In the genomic region with DNA sequence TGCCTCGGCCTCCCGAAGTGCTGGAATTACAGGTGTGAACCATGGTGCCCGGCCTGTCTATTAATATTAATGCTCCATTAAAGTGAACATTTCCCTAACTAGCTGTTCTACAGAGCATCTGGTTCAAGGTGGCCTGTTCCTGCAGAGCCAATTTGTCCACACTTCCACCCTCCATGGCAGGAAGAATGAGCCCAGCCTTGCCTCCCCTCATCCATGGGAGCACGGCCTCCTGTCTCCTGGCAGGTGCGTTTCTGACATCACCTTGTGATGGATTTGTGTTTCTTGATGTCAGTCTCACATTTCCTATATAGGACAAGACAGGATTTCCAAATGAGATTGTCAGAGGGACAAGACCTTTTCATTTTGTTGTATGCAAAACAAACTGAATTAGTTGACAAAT, we compare ENCODE assay signal across 21 cellular contexts.
A peak's percentile ranks its signal among the peaks of the same experiment; 100 is the strongest.
DNase-seq lines count a peak whose midpoint lies in the region; ATAC-seq, FAIRE-seq and TF ChIP-seq lines count a peak whose summit lies in the region.
"Had no signal": no experiment of that assay in that cellular context is flagged by ENCODE, and none has a peak within 500 bp of the region (broad histone marks: within the 10 kb centered on the region; RNA-seq: fewer than 3 reads in every experiment).

No MANE protein-coding gene starts in this region.

- H3K9ac ChIP-seq in BLaER1 (no peak overlapping the region), H1 (replicated peaks in 1 of 4; ENCODE audit: extremely low read depth in 1 of 4, low read depth in 3 of 4, low read length in 3 of 4) (no peak overlapping the region)
- H3K9ac ChIP-seq: GM23248 had no signal

- H2BK120ac ChIP-seq in H1 (replicated peaks; ENCODE audit: low read depth, low read length), result no peak overlapping the region

- CTCF ChIA-PET in activated CD8-positive, alpha-beta memory T cell treated with anti-CD3 and anti-CD28 coated beads, Interleukin-2, amount 10 ng/mL, durations not matched to agents 7 days and 5 days (lab: Charles Lee), result no interaction called here
- CTCF ChIA-PET in H1 (lab: Charles Lee; ENCODE audit: partially characterized antibody), result interaction anchor here (1.3 kb wide), 1 partner anchor 10 kb away, joined by 3 read pairs; no protein-coding TSS in a partner anchor

- FAIRE-seq in H1 (lab: Jason Lieb, UNC), result no peak
- FAIRE-seq: A204.1, GM12891 had no signal

- TF ChIP-seq POLR2A in H1 (IDR thresholded peaks at IDR 0.05; ENCODE audit: control extremely low read depth in 1 of 2, low read depth in 2 of 2, low read length in 2 of 2), result no peak
- TF ChIP-seq POLR2A in sigmoid colon (IDR thresholded peaks at IDR 0.05), result no peak
- no peak for TF ChIP-seq POLR2A in GM18505 (IDR thresholded peaks at IDR 0.05; ENCODE audit: borderline replicate concordance, extremely low read depth, insufficient read depth, insufficient read length)

- no peak overlapping the region for H3K23ac ChIP-seq in H1 (ENCODE audit: insufficient read length)

- H3K4me2 ChIP-seq in BLaER1 (peak overlapping the region; percentile 95), H1 (ENCODE audit: insufficient read depth in 1 of 2, low read depth in 2 of 2, low read length in 2 of 2) (no peak overlapping the region)

- H3K27me3 ChIP-seq in BLaER1 (no peaks in the 10 kb centered on the region), H1 (replicated peaks in 1 of 4; ENCODE audit: control insufficient read depth in 3 of 4, extremely low read depth in 1 of 4, insufficient read depth in 3 of 4, low read length in 3 of 4) (peaks cover 0 to 2% (median 1%) of the 10 kb centered on the region in 4 experiments; a peak in 2 of 7 replicates), sigmoid colon (no peaks in the 10 kb centered on the region)

- no peak for ATAC-seq in activated CD8-positive, alpha-beta memory T cell treated with anti-CD3 and anti-CD28 coated beads, Interleukin-2, amount 10 ng/mL, durations not matched to agents 7 days and 5 days
- no peak for ATAC-seq in GM18505 (IDR thresholded peaks at IDR 0.05; ENCODE audit: unreplicated experiment)
- ATAC-seq: HCT116 had no signal

- no peak overlapping the region for H3K56ac ChIP-seq in H1 (replicated peaks; ENCODE audit: insufficient read length, low read depth, low read length)

- no peaks in the 10 kb centered on the region for H3K27me3 Mint-ChIP-seq in activated CD8-positive, alpha-beta memory T cell treated with anti-CD3 and anti-CD28 coated beads, Interleukin-2, amount 10 ng/mL, durations not matched to agents 7 days and 5 days
- H3K27me3 Mint-ChIP-seq: CD4-positive, alpha-beta memory T cell had no signal

- no peaks in the 10 kb centered on the region for H3K79me2 ChIP-seq in H1 (ENCODE audit: control insufficient read depth in 1 of 2, insufficient read depth in 2 of 2, low read length in 2 of 2)

- H2AFZ ChIP-seq in H1 (ENCODE audit: low read length), result no peak overlapping the region
- H2AFZ ChIP-seq: GM23248 had no signal

- no peak overlapping the region for H2BK5ac ChIP-seq in H1 (ENCODE audit: low read depth, low read length)

- H3K36me3 Mint-ChIP-seq in activated CD8-positive, alpha-beta memory T cell treated with anti-CD3 and anti-CD28 coated beads, Interleukin-2, amount 10 ng/mL, durations not matched to agents 7 days and 5 days, result no peaks in the 10 kb centered on the region
- H3K36me3 Mint-ChIP-seq: CD4-positive, alpha-beta memory T cell had no signal

- peak; percentile 9 for DNase-seq in activated CD8-positive, alpha-beta memory T cell treated with anti-CD3 and anti-CD28 coated beads, Interleukin-2, amount 10 ng/mL, durations not matched to agents 7 days and 5 days
- no peak for DNase-seq in activated CD8-positive, alpha-beta memory T cell treated with anti-CD3 and anti-CD28 coated beads for 24 hours
- DNase-seq in H1 (ENCODE audit: low read depth in 1 of 2, low spot score in 2 of 2), result no peak
- peak; percentile 29 for DNase-seq in sigmoid colon
- no peak for DNase-seq in iPS-NIHi11 (ENCODE audit: low spot score)
- DNase-seq: C1 segment of cervical spinal cord; Calu3; CD4-positive, alpha-beta memory T cell; COR-L47; DMS53; DMS79 treated with DMSO at 0.1 percent for 48 hours; GF-D8; GM23248; H9 had no signal

- no peak overlapping the region for H4K91ac ChIP-seq in H1 (replicated peaks; ENCODE audit: insufficient read length, low read length)

- no peak overlapping the region for H3K18ac ChIP-seq in H1 (ENCODE audit: extremely low read depth, low read length)

- no peak for TF ChIP-seq RAD21 in H1 (IDR thresholded peaks at IDR 0.05 in 1 of 2, conservative IDR thresholded peaks at IDR 0.05 in 1 of 2; ENCODE audit: low read depth in 2 of 2, low read length in 2 of 2)

- H3K4me3 Mint-ChIP-seq in activated CD8-positive, alpha-beta memory T cell treated with anti-CD3 and anti-CD28 coated beads, Interleukin-2, amount 10 ng/mL, durations not matched to agents 7 days and 5 days, result no peak overlapping the region
- H3K4me3 Mint-ChIP-seq: B cell; CD4-positive, alpha-beta memory T cell; H9 had no signal

- 97% methylated on average over 5 of the region's 5 CpGs; no CpG with 5 or more reads in 1 of the 2 experiments for WGBS in H1 (ENCODE audit: extremely low coverage in 1 of 2, insufficient coverage in 1 of 2, insufficient read length in 1 of 2, insufficient replicate concordance in 2 of 2, low coverage in 1 of 2, low lambda C conversion rate in 2 of 2, missing lambda C conversion rate in 1 of 2), 2 experiments
- WGBS in sigmoid colon, 2 donors, result 91 to 92% methylated on average over 5 of the region's 5 CpGs

- no peak overlapping the region for H2BK15ac ChIP-seq in H1 (ENCODE audit: low read length)

- peaks cover 15% of the 10 kb centered on the region; the same call in 1 of the 2 replicates for H3K36me3 ChIP-seq in BLaER1
- no peaks in the 10 kb centered on the region for H3K36me3 ChIP-seq in H1 (ENCODE audit: control insufficient read depth in 2 of 4, insufficient read depth in 4 of 4, low read length in 3 of 4)
- H3K36me3 ChIP-seq in sigmoid colon, result no peaks in the 10 kb centered on the region

- peaks cover 4% of the 10 kb centered on the region; the same call in 1 of the 2 replicates for H4K20me1 ChIP-seq in BLaER1
- H4K20me1 ChIP-seq in H1 (replicated peaks in 1 of 2; ENCODE audit: control insufficient read depth in 1 of 2, insufficient read depth in 2 of 2, low read length in 2 of 2), result no peaks in the 10 kb centered on the region

- POLR2A ChIA-PET in H1 (lab: Charles Lee; ENCODE audit: partially characterized antibody), result no interaction called here

- H3K79me1 ChIP-seq in H1 (ENCODE audit: low read depth, low read length), result no peaks in the 10 kb centered on the region

- H4K8ac ChIP-seq in H1 (ENCODE audit: extremely low read depth, insufficient read depth, low read length), result no peak overlapping the region

- H3K4me1 ChIP-seq in BLaER1 (peaks cover 74% of the 10 kb centered on the region), H1 (replicated peaks in 1 of 4; ENCODE audit: control insufficient read depth in 3 of 4, insufficient read depth in 4 of 4, low read length in 3 of 4) (peaks cover 5 to 19% (median 10%) of the 10 kb centered on the region in 4 experiments), sigmoid colon (peaks cover 0 to 14% (median 10%) of the 10 kb centered on the region in 4 donors)

- TF ChIP-seq CTCF in H1 (IDR thresholded peaks at IDR 0.05; ENCODE audit: control extremely low read depth in 1 of 3, insufficient read depth in 1 of 3, low read depth in 1 of 3, low read length in 3 of 3) (no peak), sigmoid colon (IDR thresholded peaks at IDR 0.05) (no peak)

- H3K27ac ChIP-seq in BLaER1 (0 out of 2 replicates have a peak overlapping the region, but pooled peaks have one; percentile 93), H1 (ENCODE audit: low read depth, low read length) (no peak overlapping the region), sigmoid colon (no peak overlapping the region)
- H3K27ac ChIP-seq: 22Rv1, GM23248 had no signal

- no peak overlapping the region for H3K4ac ChIP-seq in H1 (replicated peaks; ENCODE audit: insufficient read length, low read depth, low read length)

- H3K4me1 Mint-ChIP-seq in activated CD8-positive, alpha-beta memory T cell treated with anti-CD3 and anti-CD28 coated beads, Interleukin-2, amount 10 ng/mL, durations not matched to agents 7 days and 5 days, result no peaks in the 10 kb centered on the region
- H3K4me1 Mint-ChIP-seq: B cell; CD4-positive, alpha-beta memory T cell had no signal

- H3K14ac ChIP-seq in H1 (ENCODE audit: insufficient read length), result no peak overlapping the region

- H3K9me3 ChIP-seq in BLaER1, result peaks cover 23% of the 10 kb centered on the region
- peaks cover 9 to 15% of the 10 kb centered on the region in 2 experiments; a peak in 2 of 4 replicates for H3K9me3 ChIP-seq in H1 (ENCODE audit: insufficient read depth in 2 of 2, low read depth in 1 of 2, low read length in 1 of 2)
- H3K9me3 ChIP-seq in sigmoid colon, result no peaks in the 10 kb centered on the region

- 0 out of 2 replicates have a peak overlapping the region, but pooled peaks have one; percentile 95 for H2AK5ac ChIP-seq in H1 (ENCODE audit: low read depth, low read length)

- no peak overlapping the region for H3K27ac Mint-ChIP-seq in activated CD8-positive, alpha-beta memory T cell treated with anti-CD3 and anti-CD28 coated beads, Interleukin-2, amount 10 ng/mL, durations not matched to agents 7 days and 5 days
- H3K27ac Mint-ChIP-seq: B cell; CD4-positive, alpha-beta memory T cell; H9 had no signal

- TF ChIP-seq EP300 in H1 (IDR thresholded peaks at IDR 0.05; ENCODE audit: borderline replicate concordance in 1 of 2, low read depth in 2 of 2, low read length in 2 of 2), result no peak
- no peak for TF ChIP-seq EP300 in sigmoid colon (IDR thresholded peaks at IDR 0.05)

- no peak overlapping the region for H2BK20ac ChIP-seq in H1 (ENCODE audit: low read length)

- H4K5ac ChIP-seq in H1 (ENCODE audit: insufficient read length, low read depth, low read length), result no peak overlapping the region

- H2BK12ac ChIP-seq in H1 (ENCODE audit: low read depth, low read length), result no peak overlapping the region

- no peaks in the 10 kb centered on the region for H3K9me3 Mint-ChIP-seq in activated CD8-positive, alpha-beta memory T cell treated with anti-CD3 and anti-CD28 coated beads, Interleukin-2, amount 10 ng/mL, durations not matched to agents 7 days and 5 days (ENCODE audit: low read depth)

- H3K23me2 ChIP-seq in H1 (ENCODE audit: low read depth, low read length), result no peaks in the 10 kb centered on the region

- intact Hi-C loops in sigmoid colon (cut with DNase I), result no loop called here

- H3K4me3 ChIP-seq in BLaER1, result no peak overlapping the region
- no peak overlapping the region for H3K4me3 ChIP-seq in H1 (ENCODE audit: extremely low read depth in 1 of 4, insufficient read depth in 2 of 4, low read depth in 3 of 4, low read length in 4 of 4)
- H3K4me3 ChIP-seq in sigmoid colon, result no peak overlapping the region
- H3K4me3 ChIP-seq: GM23248 had no signal

TF ChIP-seq in H1, 55 proteins besides CTCF, POLR2A, EP300 and RAD21 (continues in another document):
- TF ChIP-seq SP4 (IDR thresholded peaks at IDR 0.05; ENCODE audit: low read length) (no peak), RNF2 (IDR thresholded peaks at IDR 0.05; ENCODE audit: borderline replicate concordance, low read depth, low read length, missing control alignments, poor library complexity, severe bottlenecking) (no peak)
- TF ChIP-seq, protein P1, sequence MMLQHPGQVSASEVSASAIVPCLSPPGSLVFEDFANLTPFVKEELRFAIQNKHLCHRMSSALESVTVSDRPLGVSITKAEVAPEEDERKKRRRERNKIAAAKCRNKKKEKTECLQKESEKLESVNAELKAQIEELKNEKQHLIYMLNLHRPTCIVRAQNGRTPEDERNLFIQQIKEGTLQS (IDR thresholded peaks at IDR 0.05; ENCODE audit: insufficient read depth, low read depth, low read length), result no peak

Comparison
In these comparisons a context has a peak if more than half of its experiments do, and no peak if none do; other contexts are left out.
1. DNase-seq: peak in activated CD8-positive, alpha-beta memory T cell treated with anti-CD3 and anti-CD28 coated beads, Interleukin-2, amount 10 ng/mL, durations not matched to agents 7 days and 5 days (single experiment) and sigmoid colon (single experiment); none in activated CD8-positive, alpha-beta memory T cell treated with anti-CD3 and anti-CD28 coated beads for 24 hours (single experiment), H1 (0 of 2) and iPS-NIHi11 (single experiment).